8 cellular contexts compared by ENCODE assay signal in genomic region chr1:224434447-224435317, GRCh38. TPM values are rescaled to one million over a fixed set of nuclear protein-coding genes. Genes with fewer than 3 reads are reported as not detected.
DNase-seq lines count a peak whose midpoint lies in the region; ATAC-seq, FAIRE-seq and TF ChIP-seq lines count a peak whose summit lies in the region.

Gene WDR26 (minus strand): TSS chr1:224434797.

- TF ChIP-seq POLR2A in H1 (IDR thresholded peaks at IDR 0.05; ENCODE audit: control extremely low read depth in 1 of 2, low read depth in 2 of 2, low read length in 2 of 2): peak; percentile 70 to 78; a peak in 2 of 3 replicates

- TF ChIP-seq RAD21 in H1 (IDR thresholded peaks at IDR 0.05 in 1 of 2, conservative IDR thresholded peaks at IDR 0.05 in 1 of 2; ENCODE audit: low read depth in 2 of 2, low read length in 2 of 2): no peak

- peak within 1 kb of the TSS; percentile 5 for H3K56ac ChIP-seq in H1 (replicated peaks; ENCODE audit: insufficient read length, low read depth, low read length)

- H2AFZ ChIP-seq in H1 (ENCODE audit: low read length): peak within 1 kb of the TSS; percentile 72; the same call in 1 of the 2 replicates
- H2AFZ ChIP-seq in mesenchymal stem cell (ENCODE audit: low read depth, low read length): peak within 1 kb of the TSS; percentile 83

- H3K9me3 ChIP-seq in H1 (ENCODE audit: insufficient read depth in 2 of 2, low read depth in 1 of 2, low read length in 1 of 2) (no peaks in the 10 kb centered on the region), mesenchymal stem cell (ENCODE audit: control insufficient read depth, low read length) (no peaks in the 10 kb centered on the region)

- H4K5ac ChIP-seq in H1 (ENCODE audit: insufficient read length, low read depth, low read length): peak within 1 kb of the TSS; percentile 64

- peak within 1 kb of the TSS; percentile 65 for H3K18ac ChIP-seq in H1 (ENCODE audit: extremely low read depth, low read length)
- H3K18ac ChIP-seq in mesenchymal stem cell (ENCODE audit: low read depth in 1 of 2, low read length in 2 of 2): peak within 1 kb of the TSS; percentile 89 to 98

- H4K91ac ChIP-seq in H1 (replicated peaks; ENCODE audit: insufficient read length, low read length) (peak within 1 kb of the TSS; percentile 37), mesenchymal stem cell (ENCODE audit: low read length) (peak within 1 kb of the TSS; percentile 96)

- WGBS in H1 (ENCODE audit: extremely low coverage in 1 of 2, insufficient coverage in 1 of 2, insufficient read length in 1 of 2, insufficient replicate concordance in 2 of 2, low coverage in 1 of 2, low lambda C conversion rate in 2 of 2, missing lambda C conversion rate in 1 of 2), 2 experiments: 8% methylated on average over 18 of the region's 70 CpGs; no CpG with 5 or more reads in 1 of the 2 experiments
- 2% methylated on average over 56 of the region's 70 CpGs for WGBS in mesenchymal stem cell

- H4K20me1 ChIP-seq in H1 (replicated peaks in 1 of 2; ENCODE audit: control insufficient read depth in 1 of 2, insufficient read depth in 2 of 2, low read length in 2 of 2): peaks cover 16% of the 10 kb centered on the region in 2 experiments

- peak within 1 kb of the TSS; percentile 90; the same call in 1 of the 2 replicates for H2BK5ac ChIP-seq in H1 (ENCODE audit: low read depth, low read length)
- H2BK5ac ChIP-seq in mesenchymal stem cell (ENCODE audit: low read depth, low read length, poor library complexity, severe bottlenecking): peak within 1 kb of the TSS; percentile 22

- H3K27ac ChIP-seq in HL-60 (replicated peaks) (peak within 1 kb of the TSS; percentile 91), H1 (ENCODE audit: low read depth, low read length) (no peak within 1 kb of the TSS), mesenchymal stem cell (ENCODE audit: low read length, poor library complexity, severe bottlenecking) (peak within 1 kb of the TSS; percentile 75)

- H3K23me2 ChIP-seq in H1 (ENCODE audit: low read depth, low read length): peaks cover 11% of the 10 kb centered on the region

- H2BK12ac ChIP-seq in H1 (ENCODE audit: low read depth, low read length) (peak within 1 kb of the TSS; percentile 85), mesenchymal stem cell (ENCODE audit: low read length in 2 of 2) (peak within 1 kb of the TSS in 1 of 2 experiments; percentile 93)

- H3K4me1 ChIP-seq in H1 (replicated peaks in 1 of 4; ENCODE audit: control insufficient read depth in 3 of 4, insufficient read depth in 4 of 4, low read length in 3 of 4): peaks cover 0 to 12% (median 1%) of the 10 kb centered on the region in 4 experiments; a peak in 4 of 7 replicates
- H3K4me1 ChIP-seq in mesenchymal stem cell (ENCODE audit: control insufficient read depth, insufficient read depth, low read depth, low read length): peaks cover 7% of the 10 kb centered on the region

- peak; percentile 89 for ATAC-seq in GM19467 (IDR thresholded peaks at IDR 0.05; ENCODE audit: unreplicated experiment)

- CTCF ChIA-PET in H1 (lab: Charles Lee; ENCODE audit: partially characterized antibody): interaction anchor here (0.6 to 1.8 kb wide), 5 partner anchors 9 to 63 kb away, joined by 3 to 8 read pairs (median 4); no protein-coding TSS in a partner anchor

- H3K4ac ChIP-seq in H1 (replicated peaks; ENCODE audit: insufficient read length, low read depth, low read length) (no peak within 1 kb of the TSS), mesenchymal stem cell (ENCODE audit: low read depth in 1 of 2, low read length in 2 of 2) (peak within 1 kb of the TSS; percentile 58 to 86)

- H4K8ac ChIP-seq in H1 (ENCODE audit: extremely low read depth, insufficient read depth, low read length): peak within 1 kb of the TSS; percentile 75
- peak within 1 kb of the TSS; percentile 93 for H4K8ac ChIP-seq in mesenchymal stem cell (ENCODE audit: low read length)

- peak within 1 kb of the TSS; percentile 91 for H3K4me3 ChIP-seq in HL-60 (replicated peaks; ENCODE audit: insufficient read depth, low read length)
- H3K4me3 ChIP-seq in H1 (ENCODE audit: extremely low read depth in 1 of 4, insufficient read depth in 2 of 4, low read depth in 3 of 4, low read length in 4 of 4): peak within 1 kb of the TSS; percentile 37 to 93 (median 83)
- peak within 1 kb of the TSS; percentile 97 to 100 for H3K4me3 ChIP-seq in mesenchymal stem cell (ENCODE audit: insufficient read depth in 1 of 2, low read depth in 1 of 2, low read length in 2 of 2)

- no peak for TF ChIP-seq EP300 in H1 (IDR thresholded peaks at IDR 0.05; ENCODE audit: borderline replicate concordance in 1 of 2, low read depth in 2 of 2, low read length in 2 of 2)

- no peak within 1 kb of the TSS for H2BK20ac ChIP-seq in H1 (ENCODE audit: low read length)

- peaks cover 19 to 52% of the 10 kb centered on the region in 2 experiments for H3K79me2 ChIP-seq in H1 (ENCODE audit: control insufficient read depth in 1 of 2, insufficient read depth in 2 of 2, low read length in 2 of 2)

- H3K23ac ChIP-seq in H1 (ENCODE audit: insufficient read length) (no peak within 1 kb of the TSS), mesenchymal stem cell (ENCODE audit: low read length in 2 of 2) (peak within 1 kb of the TSS in 1 of 2 experiments; percentile 91)

- H2BK120ac ChIP-seq in H1 (replicated peaks; ENCODE audit: low read depth, low read length) (no peak within 1 kb of the TSS), mesenchymal stem cell (ENCODE audit: low read depth, low read length) (peak within 1 kb of the TSS; percentile 90)

- H3K9ac ChIP-seq in H1 (replicated peaks in 1 of 4; ENCODE audit: extremely low read depth in 1 of 4, low read depth in 3 of 4, low read length in 3 of 4) (peak within 1 kb of the TSS; percentile 56 to 81 (median 76)), mesenchymal stem cell (ENCODE audit: low read length) (peak within 1 kb of the TSS; percentile 97)

- FAIRE-seq in H1 (lab: Jason Lieb, UNC): no peak

- no peaks in the 10 kb centered on the region for H3K79me1 ChIP-seq in H1 (ENCODE audit: low read depth, low read length)
- peaks cover 6% of the 10 kb centered on the region for H3K79me1 ChIP-seq in mesenchymal stem cell (replicated peaks; ENCODE audit: low read length, poor library complexity, severe bottlenecking)

- TF ChIP-seq CTCF in HL-60 (IDR thresholded peaks at IDR 0.05; ENCODE audit: insufficient read depth, low read length) (no peak), H1 (IDR thresholded peaks at IDR 0.05; ENCODE audit: control extremely low read depth in 1 of 3, insufficient read depth in 1 of 3, low read depth in 1 of 3, low read length in 3 of 3) (no peak)

- no peak within 1 kb of the TSS for H3K14ac ChIP-seq in H1 (ENCODE audit: insufficient read length)
- H3K14ac ChIP-seq in mesenchymal stem cell (ENCODE audit: low read length in 2 of 2): peak within 1 kb of the TSS; percentile 6 to 99

- H3K36me3 ChIP-seq in H1 (ENCODE audit: control insufficient read depth in 2 of 4, insufficient read depth in 4 of 4, low read length in 3 of 4): peaks cover 0 to 25% (median 6%) of the 10 kb centered on the region in 4 experiments; a peak in 6 of 8 replicates
- peaks cover 0 to 19% of the 10 kb centered on the region in 2 experiments for H3K36me3 ChIP-seq in mesenchymal stem cell (ENCODE audit: control insufficient read depth in 1 of 2, insufficient read depth in 2 of 2, low read depth in 1 of 2, low read length in 2 of 2)

- H3K27me3 ChIP-seq in HL-60 (ENCODE audit: insufficient read depth, poor library complexity, severe bottlenecking) (no peaks in the 10 kb centered on the region), H1 (replicated peaks in 1 of 4; ENCODE audit: control insufficient read depth in 3 of 4, extremely low read depth in 1 of 4, insufficient read depth in 3 of 4, low read length in 3 of 4) (no peaks in the 10 kb centered on the region), mesenchymal stem cell (ENCODE audit: control insufficient read depth in 1 of 2, insufficient read depth in 1 of 2, low read length in 2 of 2) (no peaks in the 10 kb centered on the region)

- H3K4me2 ChIP-seq in H1 (ENCODE audit: insufficient read depth in 1 of 2, low read depth in 2 of 2, low read length in 2 of 2) (peak within 1 kb of the TSS; percentile 88 to 92), mesenchymal stem cell (ENCODE audit: low read length, poor library complexity, severe bottlenecking) (peak within 1 kb of the TSS; percentile 79)

- no peak within 1 kb of the TSS for H2BK15ac ChIP-seq in H1 (ENCODE audit: low read length)
- H2BK15ac ChIP-seq in mesenchymal stem cell (ENCODE audit: low read depth, poor library complexity, severe bottlenecking): peak within 1 kb of the TSS; percentile 48

- peak; percentile 67 for DNase-seq in COR-L47 (lab: John Stamatoyannopoulos, UW)
- peak; percentile 61 to 91 for DNase-seq in HL-60 (ENCODE audit: low read depth in 1 of 2, low spot score in 1 of 2)
- peak; percentile 86 for DNase-seq in NOMO-1 treated with DMSO at 0.1 percent for 48 hours (lab: John Stamatoyannopoulos, UW; ENCODE audit: unreplicated experiment)
- peak; percentile 53 to 72 for DNase-seq in activated CD8-positive, alpha-beta memory T cell treated with anti-CD3 and anti-CD28 coated beads for 4 hours (ENCODE audit: low read depth in 2 of 2)
- DNase-seq in H1 (ENCODE audit: low read depth in 1 of 2, low spot score in 2 of 2): peak in 1 of 2 experiments; percentile 84
- DNase-seq in mesenchymal stem cell: peak; percentile 91
- DNase-seq in stimulated activated CD8-positive, alpha-beta memory T cell treated with anti-CD3 and anti-CD28 coated beads, Interleukin-12 subunit alpha, Interleukin-12 subunit beta, amount 100 ng/mL, for 4 hours (ENCODE audit: low read depth): peak; percentile 69

- H2AK5ac ChIP-seq in H1 (ENCODE audit: low read depth, low read length): no peak within 1 kb of the TSS
- H2AK5ac ChIP-seq in mesenchymal stem cell (ENCODE audit: low read length, severe bottlenecking): no peak within 1 kb of the TSS

- POLR2A ChIA-PET in H1 (lab: Charles Lee; ENCODE audit: partially characterized antibody): interaction anchor here (0.6 to 3.8 kb wide), 10 partner anchors 9 to 142 kb away, joined by 3 to 15 read pairs (median 6); partner anchors contain the start of gene NVL

TF ChIP-seq in H1, 55 proteins besides CTCF, POLR2A, EP300 and RAD21 (continues in another document):
- TF ChIP-seq PHF8 (conservative IDR thresholded peaks at IDR 0.05; ENCODE audit: low read depth, low read length) (peak; percentile 81), CTBP2 (IDR thresholded peaks at IDR 0.05; ENCODE audit: borderline replicate concordance, insufficient read depth, insufficient read length, low read length) (peak; percentile 61), RBBP5 (IDR thresholded peaks at IDR 0.05; ENCODE audit: borderline replicate concordance, low read depth, low read length) (peak; percentile 88)

RNA-seq across cellular contexts. Expression of gene WDR26, which starts in this region (rescaled TPM):
- 65.5 and 72.5 TPM in 2 replicates for total RNA-seq in H1 (2021; fragmentation: NEBNext Ultra II Directional; extraction: Animal tissue kit (Norgen Biotek cat#: 25700))
- polyA plus RNA-seq in H1 (2011; rRNA removed): 14.7 and 18.0 TPM in 2 replicates
- 26.3 TPM for polyA plus RNA-seq in H1 (2011; cell fraction: cytosol; rRNA removed)
- 39.8 TPM for polyA plus RNA-seq in H1 (2011; cell fraction: nucleus; rRNA removed)
- 38.0 to 52.6 TPM (median 50.8 TPM) in 4 replicates for polyA plus RNA-seq in H1 (2012, experiment 1 of 2)
- 6.7 TPM for polyA plus RNA-seq in H1 (2012, experiment 2 of 2)
- polyA plus RNA-seq in H1 (2013, experiment 1 of 2): 32.3 TPM
- polyA plus RNA-seq in H1 (2013, experiment 2 of 2): 29.9 TPM
- 53.7 and 61.6 TPM in 2 replicates for polyA minus RNA-seq in H1 (2011; rRNA and poly(A)+ RNA removed)
- polyA minus RNA-seq in H1 (2011; cell fraction: cytosol; rRNA and poly(A)+ RNA removed): 44.9 TPM
- polyA minus RNA-seq in H1 (2011; cell fraction: nucleus; rRNA and poly(A)+ RNA removed): 101 TPM
- 71.2 TPM for polyA plus RNA-seq in mesenchymal stem cell (2013, experiment 1 of 2)
- polyA plus RNA-seq in mesenchymal stem cell (2013, experiment 2 of 2): 67.9 TPM
